In genomic region chr12:123151679-123152454, GRCh38 we compare ENCODE assay signal across 8 cellular contexts. TPM values are rescaled to one million over a fixed set of nuclear protein-coding genes. Genes with fewer than 3 reads are reported as not detected.
DNase-seq lines count a peak whose midpoint lies in the region; ATAC-seq and TF ChIP-seq lines count a peak whose summit lies in the region.

No MANE protein-coding gene starts in this region.

- intact Hi-C loops in activated naive CD4-positive, alpha-beta T cell treated with anti-CD3 and anti-CD28 coated beads for 36 hours (cut with micrococcal nuclease): loop anchor here (1.0 to 2.0 kb wide), 4 partner anchors 76 to 177 kb away; partner anchors contain the start of genes MPHOSPH9, MTRFR and OGFOD2
- intact Hi-C loops in left lung (cut with DNase I): loop anchor here in 1 of 2 donors (5.0 kb wide), 1 partner anchor 110 kb away; no protein-coding TSS in a partner anchor

- CTCF ChIA-PET in activated naive CD4-positive, alpha-beta T cell treated with anti-CD3 and anti-CD28 coated beads for 36 hours (lab: Charles Lee): interaction anchor here (0.8 to 2.1 kb wide), 7 partner anchors 12 to 109 kb away, joined by 3 to 13 read pairs (median 3); no protein-coding TSS in a partner anchor

- 70 to 74% methylated on average over 24 of the region's 24 CpGs for WGBS in tibial nerve, 2 donors

- H3K36me3 ChIP-seq in left lung: peaks cover 0 to 11% of the 10 kb centered on the region in 2 donors
- H3K36me3 ChIP-seq in tibial nerve: peaks cover 0 to 15% (median 0%) of the 10 kb centered on the region in 3 donors

- no peak for TF ChIP-seq POLR2A in tibial nerve (IDR thresholded peaks at IDR 0.05)

- no peaks in the 10 kb centered on the region for H3K27me3 Mint-ChIP-seq in activated naive CD4-positive, alpha-beta T cell treated with anti-CD3 and anti-CD28 coated beads for 36 hours (ENCODE audit: low read depth)

- H3K4me1 ChIP-seq in left lung (peaks cover 9 to 42% of the 10 kb centered on the region in 2 donors), tibial nerve (peaks cover 0 to 33% (median 17%) of the 10 kb centered on the region in 4 donors)

- peak overlapping the region; percentile 75 for H3K27ac Mint-ChIP-seq in activated naive CD4-positive, alpha-beta T cell treated with anti-CD3 and anti-CD28 coated beads for 36 hours

- TF ChIP-seq CTCF in left lung (IDR thresholded peaks at IDR 0.05) (no peak), tibial nerve (IDR thresholded peaks at IDR 0.05) (no peak)

- H3K9me3 ChIP-seq in left lung (no peaks in the 10 kb centered on the region), tibial nerve (no peaks in the 10 kb centered on the region)

- H3K4me3 Mint-ChIP-seq in activated naive CD4-positive, alpha-beta T cell treated with anti-CD3 and anti-CD28 coated beads for 36 hours: peak overlapping the region; percentile 77

- peak; percentile 22 for DNase-seq in activated naive CD4-positive, alpha-beta T cell treated with anti-CD3 and anti-CD28 coated beads for 36 hours
- DNase-seq in activated naive CD4-positive, alpha-beta T cell (lab: John Stamatoyannopoulos, UW): no peak
- DNase-seq in left lung: no peak
- DNase-seq in tibial nerve (ENCODE audit: low spot score in 2 of 2): no peak
- no peak for DNase-seq in DMS 273 (lab: John Stamatoyannopoulos, UW; ENCODE audit: unreplicated experiment)

- H3K9me3 Mint-ChIP-seq in activated naive CD4-positive, alpha-beta T cell treated with anti-CD3 and anti-CD28 coated beads for 36 hours: no peaks in the 10 kb centered on the region

- ATAC-seq in left lung (peak; percentile 12), HG03025 (IDR thresholded peaks at IDR 0.05; ENCODE audit: low FRiP score, unreplicated experiment) (no peak), HG02610 (IDR thresholded peaks at IDR 0.05; ENCODE audit: unreplicated experiment) (no peak)

- peaks cover 29% of the 10 kb centered on the region for H3K4me1 Mint-ChIP-seq in activated naive CD4-positive, alpha-beta T cell treated with anti-CD3 and anti-CD28 coated beads for 36 hours (ENCODE audit: low read depth)

- H3K27ac ChIP-seq in angular gyrus (ENCODE audit: low read depth, low read length) (peak overlapping the region; percentile 55), left lung (peak overlapping the region; percentile 66 to 76), tibial nerve (peak overlapping the region; percentile 60 to 88 (median 88))

- H3K27me3 ChIP-seq in left lung (peaks cover 0 to 23% of the 10 kb centered on the region in 2 donors), tibial nerve (no peaks in the 10 kb centered on the region)

- TF ChIP-seq EP300 in tibial nerve (IDR thresholded peaks at IDR 0.05): no peak

- H3K36me3 Mint-ChIP-seq in activated naive CD4-positive, alpha-beta T cell treated with anti-CD3 and anti-CD28 coated beads for 36 hours (ENCODE audit: low read depth): peaks cover 8% of the 10 kb centered on the region

- H3K4me3 ChIP-seq in left lung: peak overlapping the region; percentile 57
- H3K4me3 ChIP-seq in tibial nerve: peak overlapping the region; percentile 77 to 87 (median 82)

RNA-seq across cellular contexts. Expression of gene PITPNM2, which starts 1.0 kb away (rescaled TPM):
- total RNA-seq in activated naive CD4-positive, alpha-beta T cell treated with anti-CD3 and anti-CD28 coated beads for 36 hours: 10 to 100 TPM; 15.4 TPM
- total RNA-seq in left lung (10 to 100 TPM; 22.8 to 30.8 TPM), tibial nerve (1 to 10 TPM; 6.1 to 9.8 (median 9.0) TPM)
